ENCODE assay signal across 18 cellular contexts in the genomic region with DNA sequence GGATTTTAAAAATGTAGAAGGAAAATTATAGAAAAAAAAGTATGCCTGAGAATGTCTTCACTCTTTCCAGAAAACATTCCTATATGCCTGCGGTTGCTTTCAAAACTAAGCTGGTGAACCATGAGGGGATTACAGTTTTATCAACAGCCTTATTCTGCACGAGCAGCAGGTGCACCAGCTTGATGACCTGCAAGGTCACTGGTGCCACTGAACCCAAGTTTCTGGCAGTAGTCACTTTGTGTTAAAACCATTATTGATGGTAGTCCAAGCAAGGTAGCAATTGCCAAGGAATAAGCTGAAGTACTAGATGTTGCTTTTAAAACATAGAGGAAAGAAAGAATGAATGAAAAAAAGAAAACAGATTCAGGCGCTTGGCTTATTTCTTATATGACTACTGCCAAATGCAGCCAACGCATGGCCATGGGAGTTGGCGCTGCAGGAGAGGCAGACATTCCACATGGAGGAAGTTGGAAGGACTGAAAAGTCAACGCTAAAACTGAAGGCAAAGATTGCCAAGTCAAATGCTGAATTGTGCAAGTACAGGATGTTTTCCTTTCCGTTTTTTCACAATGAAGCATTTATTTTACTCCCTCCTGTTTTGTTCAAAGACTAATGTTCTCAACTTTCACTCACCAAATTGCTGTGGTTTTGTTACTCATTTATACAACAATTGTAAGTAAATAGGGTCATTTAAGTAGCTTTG.
DNase-seq lines count a peak whose midpoint lies in the region; ATAC-seq and TF ChIP-seq lines count a peak whose summit lies in the region.
"Had no signal": no experiment of that assay in that cellular context is flagged by ENCODE, and none has a peak within 500 bp of the region (broad histone marks: within the 10 kb centered on the region; RNA-seq: fewer than 3 reads in every experiment).

No MANE protein-coding gene starts in this region.

- intact Hi-C loops in left lung (cut with DNase I) (no loop called here), PC-9 (cut with micrococcal nuclease; ENCODE audit: unreplicated experiment) (loop anchor here (10.0 kb wide), 1 partner anchor 255 kb away; no protein-coding TSS in a partner anchor)

- H3K27ac ChIP-seq in left lung (no peak overlapping the region), PC-9 (no peak overlapping the region)
- H3K27ac ChIP-seq: BLaER1 treated with 17β-estradiol and CSF1 and Interleukin-3, amounts not matched to agents 10 nM and 100 nM; cardiac muscle cell; epithelial cell of prostate had no signal

- no peaks in the 10 kb centered on the region for H3K9me2 ChIP-seq in PC-9 (ENCODE audit: insufficient read depth)

- ATAC-seq in left lung (peak; percentile 27), GM18517 (IDR thresholded peaks at IDR 0.05; ENCODE audit: unreplicated experiment) (no peak)
- ATAC-seq: activated CD8-positive, alpha-beta T cell treated with anti-CD3 and anti-CD28 coated beads, Interleukin-2, amount 10 ng/mL, durations not matched to agents 7 days and 5 days; stimulated activated effector memory CD8-positive, alpha-beta T cell treated with anti-CD3 and anti-CD28 coated beads, Interleukin-12 subunit alpha, Interleukin-12 subunit beta, amount 100 ng/mL, for 72 hours had no signal

- H3K27me3 ChIP-seq in left lung = no peaks in the 10 kb centered on the region
- no peaks in the 10 kb centered on the region for H3K27me3 ChIP-seq in PC-9 (ENCODE audit: insufficient read depth, low read depth)
- H3K27me3 ChIP-seq: BLaER1 treated with 17β-estradiol and CSF1 and Interleukin-3, amounts not matched to agents 10 nM and 100 nM; cardiac muscle cell had no signal

- POLR2A ChIA-PET in PC-9 (lab: Charles Lee; ENCODE audit: unreplicated experiment) = no interaction called here

- H3K36me3 ChIP-seq in left lung (no peaks in the 10 kb centered on the region), PC-9 (ENCODE audit: low read depth) (no peaks in the 10 kb centered on the region)
- H3K36me3 ChIP-seq: BLaER1 treated with 17β-estradiol and CSF1 and Interleukin-3, amounts not matched to agents 10 nM and 100 nM; cardiac muscle cell had no signal

- TF ChIP-seq CTCF in left lung (IDR thresholded peaks at IDR 0.05) (no peak), PC-9 (conservative IDR thresholded peaks at IDR 0.05) (no peak)

- H3K9me3 ChIP-seq in left lung = no peaks in the 10 kb centered on the region
- H3K9me3 ChIP-seq in PC-9 (ENCODE audit: insufficient read depth, low read depth) = no peaks in the 10 kb centered on the region
- H3K9me3 ChIP-seq: BLaER1 treated with 17β-estradiol and CSF1 and Interleukin-3, amounts not matched to agents 10 nM and 100 nM had no signal

- no peaks in the 10 kb centered on the region for H4K20me1 ChIP-seq in PC-9 (ENCODE audit: insufficient read depth)
- H4K20me1 ChIP-seq: BLaER1 treated with 17β-estradiol and CSF1 and Interleukin-3, amounts not matched to agents 10 nM and 100 nM had no signal

- H3K4me1 ChIP-seq in left lung (no peaks in the 10 kb centered on the region), PC-9 (replicated peaks; ENCODE audit: insufficient read depth) (no peaks in the 10 kb centered on the region)
- H3K4me1 ChIP-seq: BLaER1 treated with 17β-estradiol and CSF1 and Interleukin-3, amounts not matched to agents 10 nM and 100 nM had no signal

- H2AFZ ChIP-seq in PC-9 = no peak overlapping the region

- H3K4me2 ChIP-seq in PC-9 = no peak overlapping the region
- H3K4me2 ChIP-seq: BLaER1 treated with 17β-estradiol and CSF1 and Interleukin-3, amounts not matched to agents 10 nM and 100 nM had no signal

- CTCF ChIA-PET in PC-9 (lab: Charles Lee) = interaction anchor here (0.5 to 0.6 kb wide), 2 partner anchors 387 to 450 kb away, joined by 3 to 4 read pairs; no protein-coding TSS in a partner anchor

- BruUV-seq in PC-9 (replicated peaks; lab: Mats Ljungman, UMichigan) = no TSS peak

- H3K4me3 ChIP-seq in left lung (no peak overlapping the region), PC-9 (no peak overlapping the region)
- H3K4me3 ChIP-seq: BLaER1 treated with 17β-estradiol and CSF1 and Interleukin-3, amounts not matched to agents 10 nM and 100 nM; cardiac muscle cell had no signal

- DNase-seq in NCI-H460 (ENCODE audit: extremely low read depth, low read depth) (peak; percentile 29), dermis microvascular lymphatic vessel endothelial cell (ENCODE audit: low read depth in 2 of 2) (peak; percentile 19 to 67), left lung (no peak), stromal cell of bone marrow (ENCODE audit: low read depth) (peak; percentile 81), PC-9 (no peak), NK-92 (lab: John Stamatoyannopoulos, UW; ENCODE audit: unreplicated experiment) (no peak)
- DNase-seq: activated CD8-positive, alpha-beta T cell treated with anti-CD3 and anti-CD28 coated beads, Interleukin-2, amount 10 ng/mL, durations not matched to agents 7 days and 5 days; activated effector memory CD4-positive, alpha-beta T cell treated with Interleukin-2 at 50 U/mL for 16 hours; DND-41; NCI-H1105 treated with DMSO at 0.1 percent for 48 hours; NCI-H526; SHP77 treated with DMSO at 0.1 percent for 48 hours; stimulated activated CD4-positive, alpha-beta T cell treated with anti-CD3 and anti-CD28 coated beads, Interleukin-4, amount 100 ng/mL, for 24 hours had no signal

- H3K79me2 ChIP-seq in PC-9 (ENCODE audit: low read depth) = no peaks in the 10 kb centered on the region

- no peaks in the 10 kb centered on the region for H3F3A ChIP-seq in PC-9 (ENCODE audit: insufficient read depth, low read depth)

Comparison
In these comparisons a context has a peak if more than half of its experiments do, and no peak if none do; other contexts are left out.
1. DNase-seq: peak in NCI-H460 (single experiment), dermis microvascular lymphatic vessel endothelial cell (2 of 2) and stromal cell of bone marrow (single experiment); none in left lung (0 of 2), PC-9 (0 of 2) and NK-92 (single experiment).